15 cellular contexts compared by ENCODE assay signal in genomic region chr3:32410367-32411246, GRCh38. TPM values are rescaled to one million over a fixed set of nuclear protein-coding genes. Genes with fewer than 3 reads are reported as not detected.
DNase-seq lines count a peak whose midpoint lies in the region; ATAC-seq and TF ChIP-seq lines count a peak whose summit lies in the region.
"Had no signal": no experiment of that assay in that cellular context is flagged by ENCODE, and none has a peak within 500 bp of the region (broad histone marks: within the 10 kb centered on the region; RNA-seq: fewer than 3 reads in every experiment).

No MANE protein-coding gene starts in this region.

- CTCF ChIA-PET in activated CD8-positive, alpha-beta T cell treated with anti-CD3 and anti-CD28 coated beads for 36 hours (lab: Charles Lee), result interaction anchor here (0.7 to 7.9 kb wide), 8 partner anchors 8 to 235 kb away, joined by 3 to 47 read pairs (median 4); no protein-coding TSS in a partner anchor

- H3K23ac ChIP-seq in mesendoderm (ENCODE audit: low read length), result no peak overlapping the region

- peaks cover 7% of the 10 kb centered on the region for H3K4me1 ChIP-seq in mesendoderm (ENCODE audit: control insufficient read depth, low read depth, low read length)

- no peaks in the 10 kb centered on the region for H3K36me3 Mint-ChIP-seq in natural killer cell treated with Interleukin-12 subunit alpha and Interleukin-12 subunit beta and Interleukin-15 and Interleukin-18, amount 100 ng/mL, for 72 hours
- H3K36me3 Mint-ChIP-seq in natural killer cell, result no peaks in the 10 kb centered on the region
- peaks cover 19% of the 10 kb centered on the region for H3K36me3 Mint-ChIP-seq in activated CD8-positive, alpha-beta T cell treated with anti-CD3 and anti-CD28 coated beads for 36 hours (ENCODE audit: low read depth)

- no peaks in the 10 kb centered on the region for H3K27me3 Mint-ChIP-seq in natural killer cell treated with Interleukin-12 subunit alpha and Interleukin-12 subunit beta and Interleukin-15 and Interleukin-18, amount 100 ng/mL, for 72 hours
- H3K27me3 Mint-ChIP-seq in natural killer cell (ENCODE audit: low read depth in 2 of 2), result no peaks in the 10 kb centered on the region
- no peaks in the 10 kb centered on the region for H3K27me3 Mint-ChIP-seq in activated CD8-positive, alpha-beta T cell treated with anti-CD3 and anti-CD28 coated beads for 36 hours

- no peak for TF ChIP-seq CTCF in natural killer cell (IDR thresholded peaks at IDR 0.05)
- no peak for TF ChIP-seq CTCF in activated CD8-positive, alpha-beta T cell treated with anti-CD3 and anti-CD28 coated beads for 36 hours (IDR thresholded peaks at IDR 0.05)
- no peak for TF ChIP-seq CTCF in GM10266 (IDR thresholded peaks at IDR 0.05; ENCODE audit: control insufficient read depth, insufficient read depth, low read depth, missing control alignments)

- H3K4me2 ChIP-seq in mesendoderm (ENCODE audit: low read length), result no peak overlapping the region

- H3K27ac ChIP-seq in mesendoderm (ENCODE audit: low read depth, low read length), result no peak overlapping the region
- H3K27ac ChIP-seq: ovary had no signal

- no peak overlapping the region for H3K4ac ChIP-seq in mesendoderm (ENCODE audit: low read depth, low read length)

- H4K8ac ChIP-seq in mesendoderm (ENCODE audit: low read depth, low read length), result no peak overlapping the region

- H2AK5ac ChIP-seq in mesendoderm (ENCODE audit: low read length), result no peak overlapping the region

- no peak overlapping the region for H3K4me3 ChIP-seq in mesendoderm (ENCODE audit: low read length)
- H3K4me3 ChIP-seq: ovary had no signal

- POLR2A ChIA-PET in activated CD8-positive, alpha-beta T cell treated with anti-CD3 and anti-CD28 coated beads for 36 hours (lab: Charles Lee), result interaction anchor here (0.5 to 1.6 kb wide), 5 partner anchors 9 to 67 kb away, joined by 3 to 4 read pairs (median 4); no protein-coding TSS in a partner anchor

- no peak overlapping the region for H2BK15ac ChIP-seq in mesendoderm (replicated peaks; ENCODE audit: low read depth)

- no CpG with 5 or more reads among the region's 10 CpGs for WGBS in mesendoderm (ENCODE audit: extremely low coverage, insufficient coverage, low lambda C conversion rate)

- no peak overlapping the region for H2BK120ac ChIP-seq in mesendoderm (ENCODE audit: low read depth, low read length)

- no peak for ATAC-seq in natural killer cell treated with Interleukin-12 subunit alpha and Interleukin-12 subunit beta and Interleukin-15 and Interleukin-18, amount 100 ng/mL, for 72 hours
- ATAC-seq in natural killer cell (no peak), GM21423 (IDR thresholded peaks at IDR 0.05; ENCODE audit: unreplicated experiment) (no peak), HG02840 (IDR thresholded peaks at IDR 0.05; ENCODE audit: low FRiP score, unreplicated experiment) (no peak)
- no peak for ATAC-seq in activated CD8-positive, alpha-beta T cell treated with anti-CD3 and anti-CD28 coated beads for 36 hours

- H3K79me2 ChIP-seq in mesendoderm (ENCODE audit: control insufficient read depth, insufficient read depth, low read length), result peaks cover 16% of the 10 kb centered on the region

- H3K36me3 ChIP-seq in mesendoderm (ENCODE audit: control insufficient read depth, insufficient read depth, low read length), result no peaks in the 10 kb centered on the region
- H3K36me3 ChIP-seq: ovary had no signal

- H3K56ac ChIP-seq in mesendoderm (ENCODE audit: low read length), result no peak overlapping the region

- no peak overlapping the region for H2BK5ac ChIP-seq in mesendoderm (ENCODE audit: low read length)

- intact Hi-C loops in natural killer cell (cut with micrococcal nuclease), result no loop called here
- intact Hi-C loops in activated CD8-positive, alpha-beta T cell treated with anti-CD3 and anti-CD28 coated beads for 36 hours (cut with micrococcal nuclease), result no loop called here

- H3K79me1 ChIP-seq in mesendoderm (ENCODE audit: low read length), result peaks cover 7% of the 10 kb centered on the region

- H3K18ac ChIP-seq in mesendoderm (ENCODE audit: low read length), result peak overlapping the region; percentile 15

- H3K4me1 Mint-ChIP-seq in natural killer cell treated with Interleukin-12 subunit alpha and Interleukin-12 subunit beta and Interleukin-15 and Interleukin-18, amount 100 ng/mL, for 72 hours (ENCODE audit: low read depth in 2 of 2), result peaks cover 25% of the 10 kb centered on the region in 2 donors
- peaks cover 27 to 28% of the 10 kb centered on the region in 2 donors for H3K4me1 Mint-ChIP-seq in natural killer cell
- peaks cover 64% of the 10 kb centered on the region for H3K4me1 Mint-ChIP-seq in activated CD8-positive, alpha-beta T cell treated with anti-CD3 and anti-CD28 coated beads for 36 hours (ENCODE audit: low read depth)

- no peak overlapping the region for H4K5ac ChIP-seq in mesendoderm (ENCODE audit: low read length)

- no peak overlapping the region for H3K9ac ChIP-seq in mesendoderm (ENCODE audit: low read length)

- H3K9me3 Mint-ChIP-seq in natural killer cell treated with Interleukin-12 subunit alpha and Interleukin-12 subunit beta and Interleukin-15 and Interleukin-18, amount 100 ng/mL, for 72 hours, result no peaks in the 10 kb centered on the region
- no peaks in the 10 kb centered on the region for H3K9me3 Mint-ChIP-seq in natural killer cell
- H3K9me3 Mint-ChIP-seq in activated CD8-positive, alpha-beta T cell treated with anti-CD3 and anti-CD28 coated beads for 36 hours, result no peaks in the 10 kb centered on the region

- no peaks in the 10 kb centered on the region for H3K27me3 ChIP-seq in mesendoderm (ENCODE audit: insufficient read depth, low read length, poor library complexity)
- H3K27me3 ChIP-seq: ovary had no signal

- no peak overlapping the region for H3K4me3 Mint-ChIP-seq in natural killer cell treated with Interleukin-12 subunit alpha and Interleukin-12 subunit beta and Interleukin-15 and Interleukin-18, amount 100 ng/mL, for 72 hours
- H3K4me3 Mint-ChIP-seq in natural killer cell, result no peak overlapping the region
- H3K4me3 Mint-ChIP-seq in activated CD8-positive, alpha-beta T cell treated with anti-CD3 and anti-CD28 coated beads for 36 hours, result no peak overlapping the region

- peak overlapping the region in 1 of 2 donors; percentile 10 for H3K27ac Mint-ChIP-seq in natural killer cell treated with Interleukin-12 subunit alpha and Interleukin-12 subunit beta and Interleukin-15 and Interleukin-18, amount 100 ng/mL, for 72 hours
- H3K27ac Mint-ChIP-seq in natural killer cell, result no peak overlapping the region
- peak overlapping the region; percentile 59 for H3K27ac Mint-ChIP-seq in activated CD8-positive, alpha-beta T cell treated with anti-CD3 and anti-CD28 coated beads for 36 hours

- DNase-seq in natural killer cell treated with Interleukin-12 subunit alpha and Interleukin-12 subunit beta and Interleukin-15 and Interleukin-18, amount 100 ng/mL, for 72 hours (ENCODE audit: low spot score), result peak; percentile 15
- DNase-seq in natural killer cell, result no peak
- no peak for DNase-seq in activated CD8-positive, alpha-beta T cell treated with anti-CD3 and anti-CD28 coated beads for 36 hours
- peak; percentile 90 for DNase-seq in mesendoderm
- DNase-seq in UCSD-AML1 (lab: John Stamatoyannopoulos, UW; ENCODE audit: unreplicated experiment), result no peak
- DNase-seq in GM10266 (ENCODE audit: extremely low spot score), result no peak
- DNase-seq: activated CD4-positive, CD25-positive, alpha-beta regulatory T cell; AML-193; foreskin fibroblast; KG1; NCI-H2171; ovary; SHP77 had no signal

RNA-seq across cellular contexts. Expression of gene CMTM7, which starts 19.0 kb away (rescaled TPM):
- 10 to 100 TPM; 17.5 to 34.5 TPM for total RNA-seq in natural killer cell treated with Interleukin-12 subunit alpha and Interleukin-12 subunit beta and Interleukin-15 and Interleukin-18, amount 100 ng/mL, for 72 hours
- total RNA-seq in natural killer cell, result 10 to 100 TPM in 2 of 3 donors, 1 to 10 TPM in 1; 4.1 to 16.7 (median 12.8) TPM
- 10 to 100 TPM; 36.1 to 37.2 TPM for total RNA-seq in activated CD8-positive, alpha-beta T cell treated with anti-CD3 and anti-CD28 coated beads for 36 hours
- 62.8 TPM for polyA plus RNA-seq in mesendoderm (2013, experiment 1 of 2)
- 61.0 TPM for polyA plus RNA-seq in mesendoderm (2013, experiment 2 of 2)

Comparison
In these comparisons a context has a peak if more than half of its experiments do, and no peak if none do; other contexts are left out.
1. DNase-seq: peak in natural killer cell treated with Interleukin-12 subunit alpha and Interleukin-12 subunit beta and Interleukin-15 and Interleukin-18, amount 100 ng/mL, for 72 hours (single experiment) and mesendoderm (single experiment); none in natural killer cell (single experiment), activated CD8-positive, alpha-beta T cell treated with anti-CD3 and anti-CD28 coated beads for 36 hours (single experiment), UCSD-AML1 (single experiment) and GM10266 (single experiment).